ENCODE assay signal across 8 cellular contexts in genomic region chr3:182258538-182259177, GRCh38.
DNase-seq lines count a peak whose midpoint lies in the region; ATAC-seq lines count a peak whose summit lies in the region.

No MANE protein-coding gene starts in this region.

- in situ Hi-C loops in G401 (cut with HindIII; ENCODE audit: low sequenced_read_pairs): no loop called here

- no peak for ATAC-seq in activated naive CD4-positive, alpha-beta T cell treated with anti-CD3 and anti-CD28 coated beads, Interleukin-2, amount 50 U/mL, for 72 hours
- ATAC-seq in GM21786 (IDR thresholded peaks at IDR 0.05; ENCODE audit: unreplicated experiment): no peak

- no peaks in the 10 kb centered on the region for H3K36me3 Mint-ChIP-seq in activated naive CD4-positive, alpha-beta T cell treated with anti-CD3 and anti-CD28 coated beads, Interleukin-2, amount 50 U/mL, for 72 hours

- H3K9me3 Mint-ChIP-seq in activated naive CD4-positive, alpha-beta T cell treated with anti-CD3 and anti-CD28 coated beads, Interleukin-2, amount 50 U/mL, for 72 hours: peaks cover 0 to 3% of the 10 kb centered on the region in 2 donors

- DNase-seq in G401 (ENCODE audit: low spot score) (peak; percentile 32), NAMALWA (ENCODE audit: low spot score) (peak; percentile 53), SW480 (ENCODE audit: low spot score) (peak; percentile 64), inferior parietal cortex (ENCODE audit: extremely low spot score) (peak; percentile 81), HuH-7 (ENCODE audit: low spot score) (no peak)
- no peak for DNase-seq in activated naive CD4-positive, alpha-beta T cell treated with anti-CD3 and anti-CD28 coated beads, Interleukin-2, amount 50 U/mL, for 72 hours (ENCODE audit: low spot score in 2 of 2)
- no peak for DNase-seq in activated CD4-positive, alpha-beta T cell treated with anti-CD3 and anti-CD28 coated beads for 1 hour

- H3K27ac Mint-ChIP-seq in activated naive CD4-positive, alpha-beta T cell treated with anti-CD3 and anti-CD28 coated beads, Interleukin-2, amount 50 U/mL, for 72 hours: no peak overlapping the region

Comparison
In these comparisons a context has a peak if more than half of its experiments do, and no peak if none do; other contexts are left out.
1. DNase-seq: peak in G401 (single experiment), NAMALWA (single experiment), SW480 (single experiment) and inferior parietal cortex (single experiment); none in activated naive CD4-positive, alpha-beta T cell treated with anti-CD3 and anti-CD28 coated beads, Interleukin-2, amount 50 U/mL, for 72 hours (0 of 2), activated CD4-positive, alpha-beta T cell treated with anti-CD3 and anti-CD28 coated beads for 1 hour (single experiment) and HuH-7 (single experiment).